ENCODE assay signal across 4 cellular contexts in the genomic region with DNA sequence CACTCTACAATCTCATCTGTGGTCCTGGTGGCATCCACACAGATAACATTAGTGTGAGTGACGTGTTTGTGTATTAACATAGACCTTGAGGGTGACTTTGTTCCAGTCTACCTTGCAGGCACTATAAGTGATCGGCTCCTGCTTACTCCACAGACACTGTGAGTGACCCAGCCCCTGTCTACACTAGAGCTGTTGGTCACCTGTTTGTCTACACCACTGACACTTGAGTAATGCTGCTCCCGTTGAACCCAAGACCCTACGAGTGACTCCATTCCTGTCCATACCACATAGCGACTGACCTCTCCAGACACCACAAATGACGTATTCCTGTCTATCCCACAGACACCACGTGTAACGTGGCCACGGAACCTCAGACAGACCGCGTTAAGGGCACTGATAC. TPM values are rescaled to one million over a fixed set of nuclear protein-coding genes. Genes with fewer than 3 reads are reported as not detected.
"Had no signal": no experiment of that assay in that cellular context is flagged by ENCODE, and none has a peak within 500 bp of the region (broad histone marks: within the 10 kb centered on the region; RNA-seq: fewer than 3 reads in every experiment).

No MANE protein-coding gene starts in this region.

RNA-seq across cellular contexts. Expression of gene ARHGEF35, which starts 1.9 kb away (rescaled TPM):
- total RNA-seq: IMR-90 had no signal
- polyA plus RNA-seq: IMR-90 had no signal

RNA-seq across cellular contexts. Expression of gene CTAGE4, which starts 10.5 kb away (rescaled TPM):
- total RNA-seq: IMR-90 had no signal

RNA-seq across cellular contexts. Expression of gene OR2A42, which starts 45.6 kb away (rescaled TPM):
- total RNA-seq: H1, H9, HT-29, IMR-90 had no signal
- polyA plus RNA-seq: H1, IMR-90 had no signal
